ENCODE assay signal across 15 cellular contexts in genomic region chr14:24418492-24418873, GRCh38. TPM values are rescaled to one million over a fixed set of nuclear protein-coding genes. Genes with fewer than 3 reads are reported as not detected.
DNase-seq lines count a peak whose midpoint lies in the region; ATAC-seq and TF ChIP-seq lines count a peak whose summit lies in the region.
"Had no signal": no experiment of that assay in that cellular context is flagged by ENCODE, and none has a peak within 500 bp of the region (broad histone marks: within the 10 kb centered on the region; RNA-seq: fewer than 3 reads in every experiment).

No MANE protein-coding gene starts in this region.

- no peaks in the 10 kb centered on the region for H3K4me1 Mint-ChIP-seq in activated CD4-positive, alpha-beta T cell treated with anti-CD3 and anti-CD28 coated beads, Interleukin-2, amount 10 ng/mL, durations not matched to agents 24 days and 14 days

- CTCF ChIA-PET in mammary epithelial cell (lab: Charles Lee; ENCODE audit: low non-redundant PET) = interaction anchor here (0.6 kb wide), 2 partner anchors 52 to 110 kb away, joined by 3 to 4 read pairs; no protein-coding TSS in a partner anchor

- no peak overlapping the region for H3K27ac Mint-ChIP-seq in activated CD4-positive, alpha-beta T cell treated with anti-CD3 and anti-CD28 coated beads, Interleukin-2, amount 10 ng/mL, durations not matched to agents 24 days and 14 days

- DNase-seq in HT1080 (ENCODE audit: low read depth) = peak; percentile 47
- peak; percentile 84 for DNase-seq in mammary epithelial cell
- peak; percentile 59 to 80 for DNase-seq in left colon
- DNase-seq in posterior vena cava (ENCODE audit: low spot score) = peak; percentile 47
- no peak for DNase-seq in MM.1S
- DNase-seq in SW480 (ENCODE audit: low spot score) = no peak
- DNase-seq in activated CD4-positive, alpha-beta T cell treated with anti-CD3 and anti-CD28 coated beads, Interleukin-2, amount 10 ng/mL, durations not matched to agents 24 days and 14 days = no peak
- DNase-seq: activated CD4-positive, alpha-beta T cell treated with anti-CD3 and anti-CD28 coated beads, Interleukin-2, amount 50 U/mL, for 4 hours; amniotic stem cell; erythroblast; heart right ventricle; kidney; NCI-H187 treated with DMSO at 0.1 percent for 48 hours had no signal

- no peak overlapping the region for H3K27ac ChIP-seq in mammary epithelial cell (ENCODE audit: insufficient read depth, low read depth, low read length)
- no peak overlapping the region for H3K27ac ChIP-seq in MM.1S (ENCODE audit: low read length)
- H3K27ac ChIP-seq: heart right ventricle, SK-N-MC had no signal

- BruUV-seq in mammary epithelial cell (replicated peaks; lab: Mats Ljungman, UMichigan) = TSS peak; percentile 47

- H3K4me2 ChIP-seq in mammary epithelial cell (ENCODE audit: insufficient read depth, low read depth, low read length) (peak overlapping the region; percentile 25), MM.1S (ENCODE audit: low read depth, low read length) (no peak overlapping the region)

- no peaks in the 10 kb centered on the region for H3K36me3 Mint-ChIP-seq in activated CD4-positive, alpha-beta T cell treated with anti-CD3 and anti-CD28 coated beads, Interleukin-2, amount 10 ng/mL, durations not matched to agents 24 days and 14 days (ENCODE audit: low read depth)

- no peak for TF ChIP-seq CTCF in mammary epithelial cell (conservative IDR thresholded peaks at IDR 0.05 in 1 of 2, IDR thresholded peaks at IDR 0.05 in 1 of 2; ENCODE audit: extremely low read depth in 1 of 2, insufficient read depth in 1 of 2, low read depth in 1 of 2, low read length in 2 of 2)
- no peak for TF ChIP-seq CTCF in MM.1S (IDR thresholded peaks at IDR 0.05; ENCODE audit: low read length)

- no peak overlapping the region for H3K4me3 Mint-ChIP-seq in activated CD4-positive, alpha-beta T cell treated with anti-CD3 and anti-CD28 coated beads, Interleukin-2, amount 10 ng/mL, durations not matched to agents 24 days and 14 days

- no peaks in the 10 kb centered on the region for H3K9me3 Mint-ChIP-seq in activated CD4-positive, alpha-beta T cell treated with anti-CD3 and anti-CD28 coated beads, Interleukin-2, amount 10 ng/mL, durations not matched to agents 24 days and 14 days

- no peaks in the 10 kb centered on the region for H3K36me3 ChIP-seq in mammary epithelial cell (ENCODE audit: insufficient read depth, low read length)
- H3K36me3 ChIP-seq in MM.1S (replicated peaks; ENCODE audit: insufficient read depth, low read length) = no peaks in the 10 kb centered on the region

- H2AFZ ChIP-seq in mammary epithelial cell (ENCODE audit: low read depth, low read length) (peak overlapping the region; percentile 57), MM.1S (ENCODE audit: low read length) (no peak overlapping the region)

- no peaks in the 10 kb centered on the region for H3K9me2 ChIP-seq in MM.1S (replicated peaks; ENCODE audit: insufficient read depth, low read length)

- ATAC-seq in left colon (peak; percentile 75), HG02870 (IDR thresholded peaks at IDR 0.05; ENCODE audit: unreplicated experiment) (no peak)

- H3K9ac ChIP-seq in mammary epithelial cell (ENCODE audit: insufficient read depth, low read length) (no peak overlapping the region), MM.1S (ENCODE audit: low read length) (no peak overlapping the region)

- dilution Hi-C loops in mammary epithelial cell (cut with HindIII; ENCODE audit: low sequenced_read_pairs) = loop anchor here (10.0 kb wide), 1 partner anchor 84 kb away; the partner anchor contains the start of genes ADCY4 and RIPK3

- H4K20me1 ChIP-seq in mammary epithelial cell (ENCODE audit: insufficient read depth, low read length) (no peaks in the 10 kb centered on the region), MM.1S (ENCODE audit: insufficient read depth, low read length) (no peaks in the 10 kb centered on the region)

- in situ Hi-C loops in mammary epithelial cell (cut with MboI; ENCODE audit: low sequenced_read_pairs in 2 of 2) = no loop called here

- H3K27me3 Mint-ChIP-seq in activated CD4-positive, alpha-beta T cell treated with anti-CD3 and anti-CD28 coated beads, Interleukin-2, amount 10 ng/mL, durations not matched to agents 24 days and 14 days = peaks cover 4% of the 10 kb centered on the region

- H3K79me2 ChIP-seq in mammary epithelial cell (ENCODE audit: insufficient read depth, low read length) (no peaks in the 10 kb centered on the region), MM.1S (ENCODE audit: low read length) (no peaks in the 10 kb centered on the region)

- H3K4me3 ChIP-seq in mammary epithelial cell (replicated peaks in 1 of 3; ENCODE audit: insufficient read depth in 1 of 3, low read depth in 2 of 3, low read length in 3 of 3) (no peak overlapping the region), MM.1S (ENCODE audit: low read length) (no peak overlapping the region)
- H3K4me3 ChIP-seq: heart right ventricle, SK-N-MC had no signal

- H3K4me1 ChIP-seq in mammary epithelial cell (ENCODE audit: insufficient read depth, low read length) (peaks cover 14% of the 10 kb centered on the region), MM.1S (ENCODE audit: low read length) (peaks cover 17% of the 10 kb centered on the region)

- WGBS in mammary epithelial cell (ENCODE audit: low coverage, missing lambda C conversion rate) = 11% methylated on average over 6 of the region's 6 CpGs

- intact Hi-C loops in mammary epithelial cell (cut with micrococcal nuclease) (no loop called here), left colon (cut with DNase I, micrococcal nuclease) (no loop called here), posterior vena cava (cut with DNase I) (no loop called here)
- intact Hi-C loops in activated CD4-positive, alpha-beta T cell treated with anti-CD3 and anti-CD28 coated beads, Interleukin-2, amount 10 ng/mL, durations not matched to agents 24 days and 14 days (cut with micrococcal nuclease) = no loop called here

- H3K9me3 ChIP-seq in mammary epithelial cell (replicated peaks; ENCODE audit: insufficient read depth, low read length) (no peaks in the 10 kb centered on the region), MM.1S (replicated peaks; ENCODE audit: insufficient read depth, low read length) (no peaks in the 10 kb centered on the region)
- H3K9me3 ChIP-seq: heart right ventricle had no signal

- H3K27me3 ChIP-seq in mammary epithelial cell (ENCODE audit: insufficient read depth, low read length) = no peaks in the 10 kb centered on the region
- no peaks in the 10 kb centered on the region for H3K27me3 ChIP-seq in MM.1S (replicated peaks; ENCODE audit: insufficient read depth, low read length)

- H3F3A ChIP-seq in MM.1S (ENCODE audit: insufficient read depth, low read length) = no peaks in the 10 kb centered on the region

RNA-seq across cellular contexts. Expression of gene CBLN3, which starts 11.0 kb away (rescaled TPM):
- 0.35 and 0.84 TPM in 2 replicates for total RNA-seq in HT1080 (2014; rRNA removed; shearing (Covaris generic))
- polyA plus RNA-seq in HT1080 (2015; cell fraction: cytosol; rRNA removed) = 0.92 and 1.2 TPM in 2 replicates
- polyA plus RNA-seq in HT1080 (2015; cell fraction: nucleus; rRNA removed) = 3.9 and 6.7 TPM in 2 replicates
- 1 to 10 TPM; 1.3 to 3.1 TPM for total RNA-seq in mammary epithelial cell
- 0.78 TPM for polyA plus RNA-seq in mammary epithelial cell
- polyA minus RNA-seq in mammary epithelial cell = not detected
- total RNA-seq in left colon = 1 to 10 TPM; 2.0 to 2.5 TPM
- total RNA-seq in posterior vena cava = 1 to 10 TPM; 3.5 to 4.2 TPM
- total RNA-seq in activated CD4-positive, alpha-beta T cell treated with anti-CD3 and anti-CD28 coated beads, Interleukin-2, amount 10 ng/mL, durations not matched to agents 24 days and 14 days = 4.5 and 7.4 TPM in 2 replicates

RNA-seq across cellular contexts. Expression of gene KHNYN, which starts 11.3 kb away (rescaled TPM):
- total RNA-seq in HT1080 (2014; rRNA removed; shearing (Covaris generic)) = 18.0 and 20.8 TPM in 2 replicates
- polyA plus RNA-seq in HT1080 (2015; cell fraction: cytosol; rRNA removed) = 16.2 and 17.5 TPM in 2 replicates
- polyA plus RNA-seq in HT1080 (2015; cell fraction: nucleus; rRNA removed) = 33.9 and 42.3 TPM in 2 replicates
- total RNA-seq in mammary epithelial cell (10 to 100 TPM; 60.2 to 75.0 TPM), left colon (10 to 100 TPM; 70.8 to 97.3 TPM), posterior vena cava (10 to 100 TPM; 41.4 to 41.8 TPM)
- 16.7 TPM for polyA plus RNA-seq in mammary epithelial cell
- 34.9 TPM for polyA minus RNA-seq in mammary epithelial cell
- total RNA-seq in activated CD4-positive, alpha-beta T cell treated with anti-CD3 and anti-CD28 coated beads, Interleukin-2, amount 10 ng/mL, durations not matched to agents 24 days and 14 days = 63.0 and 65.4 TPM in 2 replicates

RNA-seq across cellular contexts. Expression of gene NYNRIN, which starts 19.7 kb away (rescaled TPM):
- 0.03 and 0.05 TPM in 2 replicates for total RNA-seq in HT1080 (2014; rRNA removed; shearing (Covaris generic))
- polyA plus RNA-seq in HT1080 (2015; cell fraction: cytosol; rRNA removed) = 0.01 and 0.02 TPM in 2 replicates
- polyA plus RNA-seq in HT1080 (2015; cell fraction: nucleus; rRNA removed) = 0.04 and 0.15 TPM in 2 replicates
- 10 to 100 TPM in 1 of 2 donors, 1 to 10 TPM in 1; 2.7 to 15.0 TPM for total RNA-seq in mammary epithelial cell
- polyA plus RNA-seq in mammary epithelial cell = 2.4 TPM
- 3.9 TPM for polyA minus RNA-seq in mammary epithelial cell
- 10 to 100 TPM; 11.7 to 13.2 TPM for total RNA-seq in left colon
- total RNA-seq in posterior vena cava = 10 to 100 TPM; 13.1 to 15.1 TPM
- not detected in 2 replicates for total RNA-seq in activated CD4-positive, alpha-beta T cell treated with anti-CD3 and anti-CD28 coated beads, Interleukin-2, amount 10 ng/mL, durations not matched to agents 24 days and 14 days

RNA-seq across cellular contexts. Expression of gene SDR39U1, which starts 24.1 kb away (rescaled TPM):
- 11.7 and 21.9 TPM in 2 replicates for total RNA-seq in HT1080 (2014; rRNA removed; shearing (Covaris generic))
- polyA plus RNA-seq in HT1080 (2015; cell fraction: cytosol; rRNA removed) = 42.6 and 43.1 TPM in 2 replicates
- 104 and 122 TPM in 2 replicates for polyA plus RNA-seq in HT1080 (2015; cell fraction: nucleus; rRNA removed)
- total RNA-seq in mammary epithelial cell (10 to 100 TPM in 1 of 2 donors, 1 to 10 TPM in 1; 8.8 to 39.1 TPM), left colon (10 to 100 TPM; 34.4 to 40.8 TPM), posterior vena cava (10 to 100 TPM; 31.6 to 36.4 TPM)
- 40.2 TPM for polyA plus RNA-seq in mammary epithelial cell
- 9.8 TPM for polyA minus RNA-seq in mammary epithelial cell
- total RNA-seq in activated CD4-positive, alpha-beta T cell treated with anti-CD3 and anti-CD28 coated beads, Interleukin-2, amount 10 ng/mL, durations not matched to agents 24 days and 14 days = 40.8 and 49.7 TPM in 2 replicates

RNA-seq across cellular contexts. Expression of gene NFATC4, which starts 50.5 kb away (rescaled TPM):
- 0.32 TPM in 1 of 2 replicates, not detected in the other for total RNA-seq in HT1080 (2014; rRNA removed; shearing (Covaris generic))
- polyA plus RNA-seq in HT1080 (2015; cell fraction: cytosol; rRNA removed) = 0.23 and 0.28 TPM in 2 replicates
- 1.3 and 1.6 TPM in 2 replicates for polyA plus RNA-seq in HT1080 (2015; cell fraction: nucleus; rRNA removed)
- total RNA-seq in mammary epithelial cell = 1 to 10 TPM in 1 of 2 donors, not detected in 1; 9.0 TPM
- 0.12 TPM for polyA plus RNA-seq in mammary epithelial cell
- polyA minus RNA-seq in mammary epithelial cell = not detected
- total RNA-seq in left colon = 10 to 100 TPM; 12.8 to 17.4 TPM
- total RNA-seq in posterior vena cava = 10 to 100 TPM; 75.1 to 87.2 TPM
- total RNA-seq in activated CD4-positive, alpha-beta T cell treated with anti-CD3 and anti-CD28 coated beads, Interleukin-2, amount 10 ng/mL, durations not matched to agents 24 days and 14 days = not detected in 2 replicates

Comparison
In these comparisons a context has a peak if more than half of its experiments do, and no peak if none do; other contexts are left out.
1. DNase-seq: peak in HT1080 (single experiment), mammary epithelial cell (single experiment), left colon (2 of 2) and posterior vena cava (single experiment); none in MM.1S (single experiment), SW480 (single experiment) and activated CD4-positive, alpha-beta T cell treated with anti-CD3 and anti-CD28 coated beads, Interleukin-2, amount 10 ng/mL, durations not matched to agents 24 days and 14 days (single experiment).